In genomic region chrX:109270580-109271484, GRCh38 we compare ENCODE assay signal across 8 cellular contexts.
DNase-seq lines count a peak whose midpoint lies in the region; ATAC-seq lines count a peak whose summit lies in the region.

No MANE protein-coding gene starts in this region.

- DNase-seq in activated CD4-positive, alpha-beta T cell treated with anti-CD3 and anti-CD28 coated beads, Interleukin-2, amount 10 ng/mL, durations not matched to agents 24 days and 14 days, result peak; percentile 43
- no peak for DNase-seq in activated CD4-positive, alpha-beta T cell treated with anti-CD3 and anti-CD28 coated beads, Interleukin-2, amount 50 U/mL, for 4 hours
- peak; percentile 80 to 87 for DNase-seq in NOMO-1 (lab: John Stamatoyannopoulos, UW; ENCODE audit: unreplicated experiment in 2 of 2)
- peak; percentile 16 to 30 for DNase-seq in left colon
- DNase-seq in islet precursor cell, result no peak
- no peak for DNase-seq in activated CD4-positive, CD25-positive, alpha-beta regulatory T cell (lab: John Stamatoyannopoulos, UW)
- DNase-seq in anterior cingulate cortex (lab: John Stamatoyannopoulos, UW), result no peak

- no peaks in the 10 kb centered on the region for H3K36me3 Mint-ChIP-seq in activated CD4-positive, alpha-beta T cell treated with anti-CD3 and anti-CD28 coated beads, Interleukin-2, amount 10 ng/mL, durations not matched to agents 24 days and 14 days (ENCODE audit: low read depth)

- H3K9me3 Mint-ChIP-seq in activated CD4-positive, alpha-beta T cell treated with anti-CD3 and anti-CD28 coated beads, Interleukin-2, amount 10 ng/mL, durations not matched to agents 24 days and 14 days, result no peaks in the 10 kb centered on the region

- peaks cover 2% of the 10 kb centered on the region for H3K4me1 Mint-ChIP-seq in activated CD4-positive, alpha-beta T cell treated with anti-CD3 and anti-CD28 coated beads, Interleukin-2, amount 10 ng/mL, durations not matched to agents 24 days and 14 days

- no peak overlapping the region for H3K4me3 Mint-ChIP-seq in activated CD4-positive, alpha-beta T cell treated with anti-CD3 and anti-CD28 coated beads, Interleukin-2, amount 10 ng/mL, durations not matched to agents 24 days and 14 days

- ATAC-seq in HG02885 (IDR thresholded peaks at IDR 0.05; ENCODE audit: poor library complexity, unreplicated experiment) (peak; percentile 93), left colon (no peak)

- intact Hi-C loops in activated CD4-positive, alpha-beta T cell treated with anti-CD3 and anti-CD28 coated beads, Interleukin-2, amount 10 ng/mL, durations not matched to agents 24 days and 14 days (cut with micrococcal nuclease), result no loop called here
- intact Hi-C loops in left colon (cut with DNase I, micrococcal nuclease), result no loop called here

- no peaks in the 10 kb centered on the region for H3K27me3 Mint-ChIP-seq in activated CD4-positive, alpha-beta T cell treated with anti-CD3 and anti-CD28 coated beads, Interleukin-2, amount 10 ng/mL, durations not matched to agents 24 days and 14 days

- H3K27ac Mint-ChIP-seq in activated CD4-positive, alpha-beta T cell treated with anti-CD3 and anti-CD28 coated beads, Interleukin-2, amount 10 ng/mL, durations not matched to agents 24 days and 14 days, result peak overlapping the region; percentile 14

Comparison
In these comparisons a context has a peak if more than half of its experiments do, and no peak if none do; other contexts are left out.
1. DNase-seq: peak in activated CD4-positive, alpha-beta T cell treated with anti-CD3 and anti-CD28 coated beads, Interleukin-2, amount 10 ng/mL, durations not matched to agents 24 days and 14 days (single experiment), NOMO-1 (2 of 2) and left colon (2 of 2); none in activated CD4-positive, alpha-beta T cell treated with anti-CD3 and anti-CD28 coated beads, Interleukin-2, amount 50 U/mL, for 4 hours (0 of 2), islet precursor cell (single experiment), activated CD4-positive, CD25-positive, alpha-beta regulatory T cell (0 of 4) and anterior cingulate cortex (0 of 58).